Comparison of ENCODE assay signal across 29 cellular contexts in the genomic region with DNA sequence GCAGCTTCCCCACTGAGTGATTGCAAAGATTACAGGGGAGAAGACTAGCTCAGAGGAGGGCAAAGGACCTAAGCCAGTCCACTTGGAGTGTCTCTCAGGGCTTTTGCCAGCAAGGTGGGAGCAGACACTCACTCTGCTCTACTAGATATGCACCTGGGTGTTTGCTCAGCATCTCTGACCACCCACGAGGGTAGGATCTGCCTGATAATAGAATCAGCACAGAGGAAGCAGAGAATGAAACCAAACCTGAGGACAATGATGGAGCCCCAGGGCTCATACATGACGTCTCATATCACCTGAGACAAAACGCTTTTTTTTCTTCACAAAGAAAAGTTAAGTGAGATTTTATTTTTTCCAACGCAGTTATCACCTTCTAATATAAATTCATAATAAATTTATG.
"Had no signal": no experiment of that assay in that cellular context is flagged by ENCODE, and none has a peak within 500 bp of the region (broad histone marks: within the 10 kb centered on the region; RNA-seq: fewer than 3 reads in every experiment).

No MANE protein-coding gene starts in this region.

- H3K27me3 ChIP-seq: ascending aorta, cardiac muscle cell had no signal

- H3K9me3 ChIP-seq: ascending aorta, breast epithelium, colonic mucosa, esophagus squamous epithelium, gastroesophageal sphincter had no signal

- H3K4me3 ChIP-seq: ascending aorta, breast epithelium, cardiac muscle cell, colonic mucosa, esophagus squamous epithelium, gastroesophageal sphincter had no signal

- DNase-seq: activated B cell treated with CpG ODN at 0.5 μM for 24 hours; activated CD4-positive, alpha-beta T cell treated with anti-CD3 and anti-CD28 coated beads for 48 hours; activated CD4-positive, alpha-beta T cell treated with anti-CD3 and anti-CD28 coated beads, Interleukin-2, amount 50 U/mL, for 1 hour; activated CD4-positive, alpha-beta T cell treated with anti-CD3 and anti-CD28 coated beads, Interleukin-2, amount 50 U/mL, for 48 hours; activated CD8-positive, alpha-beta memory T cell treated with anti-CD3 and anti-CD28 coated beads for 24 hours; activated CD8-positive, alpha-beta memory T cell treated with anti-CD3 and anti-CD28 coated beads, Interleukin-2, amount 50 U/mL, for 48 hours; activated CD8-positive, alpha-beta T cell treated with anti-CD3 and anti-CD28 coated beads for 36 hours; activated gamma-delta T cell; activated naive CD4-positive, alpha-beta T cell; activated naive CD4-positive, alpha-beta T cell treated with anti-CD3 and anti-CD28 coated beads, Interleukin-2, amount 10 ng/mL, durations not matched to agents 7 days and 5 days; activated naive CD8-positive, alpha-beta T cell treated with anti-CD3 and anti-CD28 coated beads, Interleukin-2, amount 10 ng/mL, durations not matched to agents 7 days and 5 days; activated T-cell treated with anti-CD3 and anti-CD28 coated beads for 4 hours; activated T-cell treated with anti-CD3 and anti-CD28 coated beads, Interleukin-2, amount 50 U/mL, for 24 hours; activated T-cell treated with anti-CD3 and anti-CD28 coated beads, Interleukin-2, amount 50 U/mL, for 72 hours; central memory CD4-positive, alpha-beta T cell; cerebellar nuclear complex; colonic mucosa; effector CD8-positive, alpha-beta T cell; esophagus squamous epithelium; foreskin melanocyte; T-helper 1 cell; T-helper 17 cell; T1000 had no signal

- H3K36me3 ChIP-seq: ascending aorta, breast epithelium, cardiac muscle cell, colonic mucosa, esophagus squamous epithelium, gastroesophageal sphincter, WERI-Rb-1 had no signal

- H3K27ac ChIP-seq: ascending aorta, breast epithelium, cardiac muscle cell, colonic mucosa, epithelial cell of prostate, esophagus squamous epithelium, gastroesophageal sphincter had no signal

- H3K4me1 ChIP-seq: ascending aorta, breast epithelium, colonic mucosa had no signal
